21 cellular contexts compared by ENCODE assay signal in genomic region chr13:71017607-71018006, GRCh38.
DNase-seq lines count a peak whose midpoint lies in the region; ATAC-seq, FAIRE-seq and TF ChIP-seq lines count a peak whose summit lies in the region.
"Had no signal": no experiment of that assay in that cellular context is flagged by ENCODE, and none has a peak within 500 bp of the region (broad histone marks: within the 10 kb centered on the region; RNA-seq: fewer than 3 reads in every experiment).

No MANE protein-coding gene starts in this region.

- no peaks in the 10 kb centered on the region for H3K23me2 ChIP-seq in H1 (ENCODE audit: low read depth, low read length)

- no peak overlapping the region for H3K4me3 ChIP-seq in HepG2 (replicated peaks in 1 of 3; ENCODE audit: insufficient read depth in 1 of 3, low read depth in 2 of 3, low read length in 3 of 3)
- no peak overlapping the region for H3K4me3 ChIP-seq in right lobe of liver
- H3K4me3 ChIP-seq in H1 (ENCODE audit: extremely low read depth in 1 of 4, insufficient read depth in 2 of 4, low read depth in 3 of 4, low read length in 4 of 4), result no peak overlapping the region

- H3K56ac ChIP-seq in H1 (replicated peaks; ENCODE audit: insufficient read length, low read depth, low read length), result no peak overlapping the region

- no peak overlapping the region for H2AK5ac ChIP-seq in H1 (ENCODE audit: low read depth, low read length)

- ATAC-seq in HepG2 (no peak), right lobe of liver (no peak), GM21786 (IDR thresholded peaks at IDR 0.05; ENCODE audit: unreplicated experiment) (no peak), GM21360 (IDR thresholded peaks at IDR 0.05; ENCODE audit: unreplicated experiment) (no peak)
- ATAC-seq: HCT116, SK-N-SH treated with all-trans-retinoic acid at 6 μM for 48 hours had no signal

- TF ChIP-seq POLR2A in HepG2 (IDR thresholded peaks at IDR 0.05; ENCODE audit: insufficient read depth in 1 of 2, low read depth in 2 of 2, low read length in 2 of 2), result no peak
- no peak for TF ChIP-seq POLR2A in right lobe of liver (IDR thresholded peaks at IDR 0.05)
- no peak for TF ChIP-seq POLR2A in H1 (IDR thresholded peaks at IDR 0.05; ENCODE audit: control extremely low read depth in 1 of 2, low read depth in 2 of 2, low read length in 2 of 2)

- no peaks in the 10 kb centered on the region for H3K27me3 ChIP-seq in HepG2 (ENCODE audit: control insufficient read depth in 1 of 2, insufficient read depth in 2 of 2, low read length in 2 of 2)
- H3K27me3 ChIP-seq in right lobe of liver, result no peaks in the 10 kb centered on the region
- H3K27me3 ChIP-seq in H1 (replicated peaks in 1 of 4; ENCODE audit: control insufficient read depth in 3 of 4, extremely low read depth in 1 of 4, insufficient read depth in 3 of 4, low read length in 3 of 4), result no peaks in the 10 kb centered on the region
- H3K27me3 ChIP-seq: BE2C had no signal

- H3K27ac ChIP-seq in HepG2 (ENCODE audit: extremely low read length, insufficient read depth, low read length) (no peak overlapping the region), right lobe of liver (no peak overlapping the region), H1 (ENCODE audit: low read depth, low read length) (no peak overlapping the region)

- intact Hi-C loops in HepG2 (cut with micrococcal nuclease; ENCODE audit: unreplicated experiment), result no loop called here
- intact Hi-C loops in right lobe of liver (cut with DNase I), result no loop called here

- H3K9ac ChIP-seq in HepG2 (ENCODE audit: insufficient read depth, low read depth, low read length) (no peak overlapping the region), H1 (replicated peaks in 1 of 4; ENCODE audit: extremely low read depth in 1 of 4, low read depth in 3 of 4, low read length in 3 of 4) (no peak overlapping the region)

- no peak for DNase-seq in HepG2 (ENCODE audit: low spot score)
- DNase-seq in right lobe of liver, result no peak
- DNase-seq in H1 (ENCODE audit: low read depth in 1 of 2, low spot score in 2 of 2), result no peak
- DNase-seq in left kidney (ENCODE audit: low read depth, low spot score), result peak; percentile 7
- DNase-seq in NK-92 treated with Interleukin-12 subunit alpha and Interleukin-12 subunit beta, amount 100 ng/mL, for 24 hours (lab: John Stamatoyannopoulos, UW), result no peak
- no peak for DNase-seq in cortex of kidney (lab: John Stamatoyannopoulos, UW)
- DNase-seq: BE2C; CD4-positive, CD25-positive, alpha-beta regulatory T cell; DMS79; KBM-7; NCI-H1105; NCI-H2081; NCI-H510A; NCI-H774; RPMI8226; SHP77 treated with DMSO at 0.1 percent for 48 hours had no signal

- H3K4me1 ChIP-seq in HepG2 (ENCODE audit: insufficient read depth, low read length), result no peaks in the 10 kb centered on the region
- no peaks in the 10 kb centered on the region for H3K4me1 ChIP-seq in right lobe of liver
- no peaks in the 10 kb centered on the region for H3K4me1 ChIP-seq in H1 (replicated peaks in 1 of 4; ENCODE audit: control insufficient read depth in 3 of 4, insufficient read depth in 4 of 4, low read length in 3 of 4)
- H3K4me1 ChIP-seq: BE2C had no signal

- H2BK20ac ChIP-seq in H1 (ENCODE audit: low read length), result no peak overlapping the region

- FAIRE-seq in HepG2 (lab: Jason Lieb, UNC) (no peak), H1 (lab: Jason Lieb, UNC) (no peak)
- FAIRE-seq: A204.1 had no signal

- no peak for TF ChIP-seq RAD21 in HepG2 (CRISPR knock-in tag; IDR thresholded peaks at IDR 0.05)
- peak; percentile 38; a peak in 3 of 4 replicates for TF ChIP-seq RAD21 in H1 (IDR thresholded peaks at IDR 0.05 in 1 of 2, conservative IDR thresholded peaks at IDR 0.05 in 1 of 2; ENCODE audit: low read depth in 2 of 2, low read length in 2 of 2)

- no peak overlapping the region for H3K23ac ChIP-seq in H1 (ENCODE audit: insufficient read length)

- H3K9me3 ChIP-seq in HepG2 (ENCODE audit: low read length) (no peaks in the 10 kb centered on the region), right lobe of liver (no peaks in the 10 kb centered on the region), H1 (ENCODE audit: insufficient read depth in 2 of 2, low read depth in 1 of 2, low read length in 1 of 2) (no peaks in the 10 kb centered on the region)
- H3K9me3 ChIP-seq: BE2C had no signal

- H3K4ac ChIP-seq in H1 (replicated peaks; ENCODE audit: insufficient read length, low read depth, low read length), result no peak overlapping the region

- WGBS in HepG2 (ENCODE audit: low lambda C conversion rate), result 0% methylated on average over 1 of the region's 1 CpG
- WGBS in right lobe of liver (ENCODE audit: insufficient coverage, low coverage, low lambda C conversion rate, missing lambda C conversion rate), result 57% methylated on average over 1 of the region's 1 CpG
- 62% methylated on average over 1 of the region's 1 CpG; no CpG with 5 or more reads in 1 of the 2 experiments for WGBS in H1 (ENCODE audit: extremely low coverage in 1 of 2, insufficient coverage in 1 of 2, insufficient read length in 1 of 2, insufficient replicate concordance in 2 of 2, low coverage in 1 of 2, low lambda C conversion rate in 2 of 2, missing lambda C conversion rate in 1 of 2), 2 experiments

- no peak overlapping the region for H3K4me2 ChIP-seq in HepG2 (ENCODE audit: low read depth, low read length)
- H3K4me2 ChIP-seq in H1 (ENCODE audit: insufficient read depth in 1 of 2, low read depth in 2 of 2, low read length in 2 of 2), result no peak overlapping the region

- no peak overlapping the region for H4K8ac ChIP-seq in H1 (ENCODE audit: extremely low read depth, insufficient read depth, low read length)

- in situ Hi-C loops in HepG2 (cut with HindIII; ENCODE audit: extremely low pct_ligation_motif_present, low pct_unique_long_range_greater_than_20kb), result no loop called here

- H3K18ac ChIP-seq in H1 (ENCODE audit: extremely low read depth, low read length), result no peak overlapping the region

- TF ChIP-seq EP300 in HepG2 (IDR thresholded peaks at IDR 0.05; ENCODE audit: low read depth in 2 of 2, low read length in 2 of 2) (no peak), HepG2 (CRISPR knock-in tag; IDR thresholded peaks at IDR 0.05; ENCODE audit: borderline replicate concordance) (no peak), H1 (IDR thresholded peaks at IDR 0.05; ENCODE audit: borderline replicate concordance in 1 of 2, low read depth in 2 of 2, low read length in 2 of 2) (no peak)

- H3K36me3 ChIP-seq in HepG2 (replicated peaks in 1 of 2; ENCODE audit: control insufficient read depth in 1 of 2, insufficient read depth in 2 of 2, low read length in 2 of 2), result no peaks in the 10 kb centered on the region
- H3K36me3 ChIP-seq in right lobe of liver, result no peaks in the 10 kb centered on the region
- H3K36me3 ChIP-seq in H1 (ENCODE audit: control insufficient read depth in 2 of 4, insufficient read depth in 4 of 4, low read length in 3 of 4), result no peaks in the 10 kb centered on the region
- H3K36me3 ChIP-seq: BE2C had no signal

- TF ChIP-seq CTCF in HepG2 (CRISPR knock-in tag; IDR thresholded peaks at IDR 0.05) (peak; percentile 12; the same call in 1 of the 2 replicates), right lobe of liver (IDR thresholded peaks at IDR 0.05) (no peak), H1 (IDR thresholded peaks at IDR 0.05; ENCODE audit: control extremely low read depth in 1 of 3, insufficient read depth in 1 of 3, low read depth in 1 of 3, low read length in 3 of 3) (peak in 2 of 3 experiments; percentile 21 to 38; a peak in 2 of 4 replicates)

- CTCF ChIA-PET in HepG2 (lab: Yijun Ruan, JAX; ENCODE audit: low intra/inter-chr PET ratio, low total read pairs) (no interaction called here), H1 (lab: Charles Lee; ENCODE audit: partially characterized antibody) (interaction anchor here (0.8 to 1.8 kb wide), 4 partner anchors 10 to 15 kb away, joined by 3 to 6 read pairs (median 3); no protein-coding TSS in a partner anchor)

- H4K91ac ChIP-seq in H1 (replicated peaks; ENCODE audit: insufficient read length, low read length), result no peak overlapping the region

- H3K79me1 ChIP-seq in H1 (ENCODE audit: low read depth, low read length), result no peaks in the 10 kb centered on the region

- no TSS peak for BruUV-seq in HepG2 (replicated peaks; lab: Mats Ljungman, UMichigan)

- H2AFZ ChIP-seq in HepG2 (ENCODE audit: low read length) (no peak overlapping the region), H1 (ENCODE audit: low read length) (no peak overlapping the region)

- no peak overlapping the region for H2BK5ac ChIP-seq in H1 (ENCODE audit: low read depth, low read length)

- H2BK12ac ChIP-seq in H1 (ENCODE audit: low read depth, low read length), result no peak overlapping the region

- H4K20me1 ChIP-seq in HepG2 (ENCODE audit: insufficient read depth, low read length) (no peaks in the 10 kb centered on the region), H1 (replicated peaks in 1 of 2; ENCODE audit: control insufficient read depth in 1 of 2, insufficient read depth in 2 of 2, low read length in 2 of 2) (no peaks in the 10 kb centered on the region)

- POLR2A ChIA-PET in HepG2 (lab: Yijun Ruan, JAX), result no interaction called here
- POLR2A ChIA-PET in H1 (lab: Charles Lee; ENCODE audit: partially characterized antibody), result no interaction called here

- H2BK120ac ChIP-seq in H1 (replicated peaks; ENCODE audit: low read depth, low read length), result no peak overlapping the region

- H4K5ac ChIP-seq in H1 (ENCODE audit: insufficient read length, low read depth, low read length), result no peak overlapping the region

- H2BK15ac ChIP-seq in H1 (ENCODE audit: low read length), result no peak overlapping the region

- no peak overlapping the region for H3K14ac ChIP-seq in H1 (ENCODE audit: insufficient read length)

- H3K79me2 ChIP-seq in HepG2 (ENCODE audit: insufficient read depth, low read length), result no peaks in the 10 kb centered on the region
- H3K79me2 ChIP-seq in H1 (ENCODE audit: control insufficient read depth in 1 of 2, insufficient read depth in 2 of 2, low read length in 2 of 2), result no peaks in the 10 kb centered on the region

TF ChIP-seq in HepG2, 621 proteins besides CTCF, POLR2A, EP300 and RAD21 (continues in another document):
- no peak for TF ChIP-seq ZNF83 (CRISPR knock-in tag; IDR thresholded peaks at IDR 0.05; ENCODE audit: borderline replicate concordance)
- TF ChIP-seq ZNF296 (CRISPR knock-in tag; conservative IDR thresholded peaks at IDR 0.05), result no peak
- TF ChIP-seq GLI4 (CRISPR knock-in tag; IDR thresholded peaks at IDR 0.05; ENCODE audit: borderline replicate concordance), result no peak
- no peak for TF ChIP-seq NFYC (CRISPR knock-in tag; IDR thresholded peaks at IDR 0.05)
- TF ChIP-seq TCF7 (IDR thresholded peaks at IDR 0.05; ENCODE audit: low read depth), result no peak
- no peak for TF ChIP-seq RARG (CRISPR knock-in tag; IDR thresholded peaks at IDR 0.05; ENCODE audit: low read depth)
- TF ChIP-seq MATR3 (CRISPR knock-in tag; IDR thresholded peaks at IDR 0.05), result no peak

TF ChIP-seq in H1, 55 proteins besides CTCF, POLR2A, EP300 and RAD21:
- TF ChIP-seq TAF7 (optimal IDR thresholded peaks at IDR 0.05; ENCODE audit: borderline replicate concordance, low read depth, low read length) (no peak), JUN (IDR thresholded peaks at IDR 0.05; ENCODE audit: low read depth, low read length) (no peak), CBX5 (IDR thresholded peaks at IDR 0.05; ENCODE audit: low read depth, low read length) (no peak), SP1 (IDR thresholded peaks at IDR 0.05; ENCODE audit: low read depth, low read length) (no peak), POU5F1 (IDR thresholded peaks at IDR 0.05; ENCODE audit: low read depth, low read length) (no peak), NANOG (IDR thresholded peaks at IDR 0.05; ENCODE audit: insufficient read depth, low read depth, low read length, poor library complexity, severe bottlenecking) (no peak)

Comparison
In these comparisons a context has a peak if more than half of its experiments do, and no peak if none do; other contexts are left out.
1. CTCF ChIP-seq: peak in HepG2 (single experiment) and H1 (2 of 3); none in right lobe of liver (0 of 4).
2. Of the 41 proteins assayed by ChIP-seq in both HepG2 and H1: peak only in HepG2: none; only in H1: RAD21; in both: CTCF; in neither: 39.